In genomic region chr14:104371917-104372316, GRCh38 we compare ENCODE assay signal across 15 cellular contexts.
"Had no signal": no experiment of that assay in that cellular context is flagged by ENCODE, and none has a peak within 500 bp of the region (broad histone marks: within the 10 kb centered on the region; RNA-seq: fewer than 3 reads in every experiment).

No MANE protein-coding gene starts in this region.

- H3K27me3 ChIP-seq: neutrophil had no signal

- ATAC-seq: gastrocnemius medialis had no signal

- H3K9me3 ChIP-seq: esophagus muscularis mucosa, gastrocnemius medialis, left ventricle myocardium inferior, neutrophil, stomach had no signal

- DNase-seq: effector memory CD4-positive, alpha-beta T cell; gastrocnemius medialis; glutamatergic neuron; islet precursor cell; left ventricle myocardium inferior; mesendoderm; naive B cell; stimulated activated CD4-positive, alpha-beta T cell treated with anti-CD3 and anti-CD28 coated beads, Interleukin-12 subunit alpha, Interleukin-12 subunit beta, amount 100 ng/mL, for 4 hours; stimulated activated naive CD4-positive, alpha-beta T cell; stomach; trophoblast cell had no signal

- H3K36me3 ChIP-seq: esophagus muscularis mucosa, gastrocnemius medialis, left ventricle myocardium inferior, neutrophil, stomach had no signal

- H3K4me3 Mint-ChIP-seq: naive B cell, nephron had no signal

- H3K27ac ChIP-seq: epithelial cell of prostate, esophagus muscularis mucosa, gastrocnemius medialis, left ventricle myocardium inferior, neutrophil, stomach had no signal

- H3K27ac Mint-ChIP-seq: nephron had no signal

- H3K4me3 ChIP-seq: esophagus muscularis mucosa, gastrocnemius medialis, left ventricle myocardium inferior, stomach had no signal

- H3K9me3 Mint-ChIP-seq: nephron had no signal

- H3K4me1 ChIP-seq: esophagus muscularis mucosa, gastrocnemius medialis, left ventricle myocardium inferior, stomach had no signal
